In the genomic region with DNA sequence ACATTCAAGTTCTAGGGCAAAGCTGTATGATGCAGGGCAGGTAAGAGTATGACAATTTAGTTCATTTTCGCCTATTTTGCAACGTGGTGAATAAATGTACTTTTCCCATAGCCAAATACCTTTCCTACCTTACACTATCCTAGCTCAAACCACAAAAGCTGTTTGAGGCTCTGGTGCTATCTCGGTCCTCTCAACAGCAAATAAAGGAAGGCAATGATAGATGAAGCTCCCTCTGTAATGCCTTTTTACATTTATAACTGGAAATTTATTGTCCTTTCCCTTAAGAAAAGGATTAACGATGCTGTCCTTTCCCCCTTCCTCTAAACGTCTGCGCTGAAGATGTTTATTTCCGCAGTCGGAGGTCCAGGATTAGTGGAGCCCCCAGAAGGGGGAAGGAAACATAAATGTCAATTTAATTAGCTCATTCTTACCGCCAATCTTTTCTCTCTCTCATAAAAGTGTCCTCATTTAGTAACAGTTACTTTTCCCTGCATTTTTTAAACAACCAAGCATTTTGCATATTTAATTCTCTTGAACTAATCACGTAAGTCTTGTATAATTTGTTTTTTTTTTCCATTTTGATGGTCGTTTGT, we compare ENCODE assay signal across 14 cellular contexts.
A peak's percentile ranks its signal among the peaks of the same experiment; 100 is the strongest.
DNase-seq lines count a peak whose midpoint lies in the region; ATAC-seq and TF ChIP-seq lines count a peak whose summit lies in the region.
"Had no signal": no experiment of that assay in that cellular context is flagged by ENCODE, and none has a peak within 500 bp of the region (broad histone marks: within the 10 kb centered on the region; RNA-seq: fewer than 3 reads in every experiment).

No MANE protein-coding gene starts in this region.

- peak overlapping the region; percentile 40 for H3K27ac Mint-ChIP-seq in MCF 10A (ENCODE audit: low read depth, unreplicated experiment)
- H3K27ac Mint-ChIP-seq in T-helper 17 cell = peak overlapping the region; percentile 94

- TF ChIP-seq CTCF in MCF 10A (IDR thresholded peaks at IDR 0.05; ENCODE audit: unreplicated experiment) (no peak), breast epithelium (IDR thresholded peaks at IDR 0.05) (no peak), fibroblast of lung (conservative IDR thresholded peaks at IDR 0.05 in 1 of 2, IDR thresholded peaks at IDR 0.05 in 1 of 2; ENCODE audit: low read depth in 1 of 2, low read length in 2 of 2) (no peak)

- no peaks in the 10 kb centered on the region for H3K79me2 ChIP-seq in fibroblast of lung (ENCODE audit: control insufficient read depth, insufficient read depth, low read length)
- H3K79me2 ChIP-seq: parathyroid adenoma had no signal

- no peak overlapping the region for H3K4me3 ChIP-seq in breast epithelium
- no peak overlapping the region for H3K4me3 ChIP-seq in fibroblast of lung (replicated peaks in 1 of 4; ENCODE audit: control extremely low read depth in 1 of 4, insufficient read depth in 1 of 4, low read depth in 3 of 4, low read length in 4 of 4)
- H3K4me3 ChIP-seq: heart right ventricle had no signal

- DNase-seq in MCF 10A (ENCODE audit: unreplicated experiment) (no peak), breast epithelium (ENCODE audit: low spot score in 2 of 2) (no peak), T-helper 17 cell (no peak), fibroblast of lung (ENCODE audit: low read depth in 2 of 2) (peak in 1 of 2 donors; percentile 28), midbrain (lab: John Stamatoyannopoulos, UW) (no peak), NCI-H2171 treated with DMSO at 0.1 percent for 48 hours (lab: John Stamatoyannopoulos, UW) (no peak), H4 (ENCODE audit: low spot score) (no peak), SW 1271 (lab: John Stamatoyannopoulos, UW) (no peak)
- DNase-seq: BE2C; heart right ventricle; NCI-H1930; NK-92 treated with Interleukin-12 subunit alpha and Interleukin-12 subunit beta, amount 100 ng/mL, for 24 hours; stimulated activated CD4-positive, alpha-beta T cell treated with anti-CD3 and anti-CD28 coated beads, Interleukin-1b, Interleukin-23, amount 100 ng/mL, for 48 hours had no signal

- H3K9me3 ChIP-seq in breast epithelium (no peaks in the 10 kb centered on the region), T-helper 17 cell (ENCODE audit: control insufficient read depth, low read length, poor library complexity, severe bottlenecking) (no peaks in the 10 kb centered on the region), fibroblast of lung (ENCODE audit: control insufficient read depth, insufficient read depth, low read depth, low read length) (no peaks in the 10 kb centered on the region)
- H3K9me3 ChIP-seq: BE2C, heart right ventricle had no signal

- no peak overlapping the region for H2AFZ ChIP-seq in fibroblast of lung (ENCODE audit: low read length)
- H2AFZ ChIP-seq: parathyroid adenoma had no signal

- POLR2A ChIA-PET in MCF 10A (lab: Yijun Ruan, JAX) = interaction anchor here (0.6 kb wide), 1 partner anchor 30 kb away, joined by 6 read pairs; no protein-coding TSS in a partner anchor

- H3K9ac ChIP-seq in fibroblast of lung (ENCODE audit: insufficient read depth, low read length) = no peak overlapping the region
- H3K9ac ChIP-seq: parathyroid adenoma had no signal

- H3K4me2 ChIP-seq in fibroblast of lung (ENCODE audit: extremely low read depth, insufficient read depth, low read length) = peak overlapping the region; percentile 11

- no peaks in the 10 kb centered on the region for H3K9me3 Mint-ChIP-seq in MCF 10A (ENCODE audit: unreplicated experiment)

- H3K27me3 Mint-ChIP-seq in MCF 10A (ENCODE audit: insufficient read depth, unreplicated experiment) (no peaks in the 10 kb centered on the region), T-helper 17 cell (no peaks in the 10 kb centered on the region)

- H4K20me1 ChIP-seq in fibroblast of lung (ENCODE audit: control insufficient read depth, extremely low read depth, insufficient read depth, low read length) = no peaks in the 10 kb centered on the region

- H3K36me3 ChIP-seq in breast epithelium (no peaks in the 10 kb centered on the region), fibroblast of lung (ENCODE audit: control insufficient read depth, insufficient read depth, low read length) (peaks cover 1% of the 10 kb centered on the region)
- H3K36me3 ChIP-seq: BE2C had no signal

- TF ChIP-seq POLR2A in breast epithelium (IDR thresholded peaks at IDR 0.05) = no peak

- H3K4me1 Mint-ChIP-seq in MCF 10A (ENCODE audit: insufficient read depth, unreplicated experiment) = peaks cover 16% of the 10 kb centered on the region
- H3K4me1 Mint-ChIP-seq in T-helper 17 cell = peaks cover 61% of the 10 kb centered on the region

- H3K36me3 Mint-ChIP-seq in MCF 10A (ENCODE audit: insufficient read depth, unreplicated experiment) (peaks cover 10% of the 10 kb centered on the region), T-helper 17 cell (ENCODE audit: low read depth) (peaks cover 3% of the 10 kb centered on the region)

- H3K27ac ChIP-seq in breast epithelium (no peak overlapping the region), fibroblast of lung (ENCODE audit: insufficient read depth, low read length) (peak overlapping the region; percentile 57)
- H3K27ac ChIP-seq: parathyroid adenoma had no signal

- H3K27me3 ChIP-seq in breast epithelium (no peaks in the 10 kb centered on the region), fibroblast of lung (ENCODE audit: control insufficient read depth, insufficient read depth, low read length) (no peaks in the 10 kb centered on the region)
- H3K27me3 ChIP-seq: BE2C, heart right ventricle had no signal

- no TSS peak for BruUV-seq in MCF 10A (replicated peaks; lab: Mats Ljungman, UMichigan)

- CTCF ChIA-PET in MCF 10A (lab: Yijun Ruan, JAX) = interaction anchor here (0.6 to 1.2 kb wide), 4 partner anchors 10 to 512 kb away, joined by 3 to 6 read pairs (median 3); no protein-coding TSS in a partner anchor

- intact Hi-C loops in MCF 10A (cut with micrococcal nuclease) = no loop called here
- intact Hi-C loops in breast epithelium (cut with DNase I; ENCODE audit: low total_unique reads) = no loop called here

- H3K4me1 ChIP-seq in breast epithelium = no peaks in the 10 kb centered on the region
- H3K4me1 ChIP-seq in fibroblast of lung (ENCODE audit: control insufficient read depth, extremely low read depth, insufficient read depth, low read length) = peaks cover 22% of the 10 kb centered on the region

- no peak for ATAC-seq in T-helper 17 cell
- ATAC-seq: heart right ventricle had no signal

- H3K4me3 Mint-ChIP-seq in MCF 10A (ENCODE audit: unreplicated experiment) (no peak overlapping the region), T-helper 17 cell (no peak overlapping the region)
